ENCODE assay signal across 10 cellular contexts in the genomic region with DNA sequence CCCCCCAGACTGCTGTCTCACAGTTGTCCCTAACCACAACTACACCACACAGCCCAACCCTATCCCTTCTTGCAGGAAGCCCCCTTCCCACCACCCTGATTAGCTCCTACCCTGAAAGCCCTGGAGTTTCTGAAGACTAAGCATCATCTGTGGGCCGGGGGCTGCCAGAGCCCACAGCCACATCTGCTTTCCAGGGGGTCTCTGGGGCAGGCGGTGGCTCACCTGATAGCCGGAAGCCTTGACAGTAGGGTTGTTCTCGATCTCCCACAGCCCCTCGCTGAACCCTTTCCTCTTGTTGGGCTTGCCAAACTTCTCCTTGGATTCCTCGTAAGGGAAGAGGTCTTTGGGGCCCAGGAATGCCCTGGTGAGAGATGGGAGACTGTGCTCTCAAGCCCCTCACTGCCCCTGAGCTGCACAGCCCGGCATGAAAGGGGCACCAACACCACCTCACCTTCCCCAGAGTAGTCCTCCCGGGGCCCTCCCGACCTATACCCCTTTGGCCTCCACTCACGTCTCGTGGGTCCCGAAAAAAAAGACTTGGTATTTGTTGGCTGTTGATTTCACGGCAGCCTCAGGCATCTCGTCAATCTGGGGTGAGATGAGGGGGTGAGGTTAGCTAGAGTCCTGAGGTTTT. TPM values are rescaled to one million over a fixed set of nuclear protein-coding genes. Genes with fewer than 3 reads are reported as not detected.
DNase-seq lines count a peak whose midpoint lies in the region; ATAC-seq and TF ChIP-seq lines count a peak whose summit lies in the region.
"Had no signal": no experiment of that assay in that cellular context is flagged by ENCODE, and none has a peak within 500 bp of the region (broad histone marks: within the 10 kb centered on the region; RNA-seq: fewer than 3 reads in every experiment).

No MANE protein-coding gene starts in this region.

- no peak overlapping the region for H3K4me3 Mint-ChIP-seq in activated naive CD8-positive, alpha-beta T cell treated with anti-CD3 and anti-CD28 coated beads for 36 hours
- no peak overlapping the region for H3K4me3 Mint-ChIP-seq in mesothelial cell of epicardium

- no peaks in the 10 kb centered on the region for H3K27me3 Mint-ChIP-seq in activated naive CD8-positive, alpha-beta T cell treated with anti-CD3 and anti-CD28 coated beads for 36 hours
- H3K27me3 Mint-ChIP-seq in mesothelial cell of epicardium (ENCODE audit: low read depth): no peaks in the 10 kb centered on the region

- peak overlapping the region; percentile 60 for H3K27ac Mint-ChIP-seq in activated naive CD8-positive, alpha-beta T cell treated with anti-CD3 and anti-CD28 coated beads for 36 hours
- peak overlapping the region; percentile 100 for H3K27ac Mint-ChIP-seq in mesothelial cell of epicardium

- TF ChIP-seq POLR2A in transverse colon (IDR thresholded peaks at IDR 0.05): no peak

- DNase-seq in Right ventricle myocardium superior (peak; percentile 33), cardiac septum (ENCODE audit: low spot score) (no peak), mesothelial cell of epicardium (ENCODE audit: low spot score in 2 of 2, unreplicated experiment in 2 of 2) (no peak), transverse colon (no peak), iPS-NIHi11 (ENCODE audit: low spot score) (no peak), midbrain (lab: John Stamatoyannopoulos, UW) (no peak), NCI-H2227 (lab: John Stamatoyannopoulos, UW; ENCODE audit: unreplicated experiment) (no peak)
- DNase-seq in activated naive CD8-positive, alpha-beta T cell treated with anti-CD3 and anti-CD28 coated beads for 36 hours: no peak
- DNase-seq: activated CD4-positive, alpha-beta T cell treated with anti-CD3 and anti-CD28 coated beads for 1 hour; brain microvascular endothelial cell had no signal

- TF ChIP-seq CTCF in mesothelial cell of epicardium (IDR thresholded peaks at IDR 0.05; ENCODE audit: unreplicated experiment) (no peak), transverse colon (IDR thresholded peaks at IDR 0.05) (no peak)

- TF ChIP-seq EP300 in transverse colon (IDR thresholded peaks at IDR 0.05; ENCODE audit: low read depth): no peak

- H3K27ac ChIP-seq in transverse colon: peak overlapping the region in 3 of 4 donors; percentile 95 to 99 (median 99)
- H3K27ac ChIP-seq: brain microvascular endothelial cell had no signal

- 87% methylated on average over 14 of the region's 14 CpGs; no CpG with 5 or more reads in 1 of the 2 donors for WGBS in transverse colon (ENCODE audit: low coverage in 1 of 2), 2 donors

- ATAC-seq in Right ventricle myocardium superior (ENCODE audit: poor library complexity): no peak

- H3K36me3 ChIP-seq in transverse colon: peaks cover 0 to 10% (median 4%) of the 10 kb centered on the region in 4 donors

- no peaks in the 10 kb centered on the region for H3K9me3 ChIP-seq in transverse colon

- peaks cover 70% of the 10 kb centered on the region for H3K36me3 Mint-ChIP-seq in activated naive CD8-positive, alpha-beta T cell treated with anti-CD3 and anti-CD28 coated beads for 36 hours
- peaks cover 16% of the 10 kb centered on the region for H3K36me3 Mint-ChIP-seq in mesothelial cell of epicardium

- intact Hi-C loops in Right ventricle myocardium superior (cut with DNase I): no loop called here
- intact Hi-C loops in cardiac septum (cut with DNase I): no loop called here
- intact Hi-C loops in transverse colon (cut with DNase I; ENCODE audit: low total_unique reads): no loop called here

- no peaks in the 10 kb centered on the region for H3K27me3 ChIP-seq in transverse colon
- H3K27me3 ChIP-seq: brain microvascular endothelial cell had no signal

- H3K4me1 Mint-ChIP-seq in activated naive CD8-positive, alpha-beta T cell treated with anti-CD3 and anti-CD28 coated beads for 36 hours: peaks cover 64% of the 10 kb centered on the region
- peaks cover 61% of the 10 kb centered on the region for H3K4me1 Mint-ChIP-seq in mesothelial cell of epicardium

- H3K4me1 ChIP-seq in transverse colon: peaks cover 31 to 59% (median 49%) of the 10 kb centered on the region in 4 donors

- in situ Hi-C loops in transverse colon (cut with MboI; ENCODE audit: low pct_ligation_motif_present in 1 of 4, low pct_unique_long_range_greater_than_20kb in 1 of 4, low sequenced_read_pairs in 3 of 4): no loop called here

- H3K4me3 ChIP-seq in transverse colon: no peak overlapping the region

- no peaks in the 10 kb centered on the region for H3K9me3 Mint-ChIP-seq in activated naive CD8-positive, alpha-beta T cell treated with anti-CD3 and anti-CD28 coated beads for 36 hours
- no peaks in the 10 kb centered on the region for H3K9me3 Mint-ChIP-seq in mesothelial cell of epicardium

RNA-seq across cellular contexts. Expression of gene MRPL24, which starts 4.0 kb away (rescaled TPM):
- total RNA-seq in Right ventricle myocardium superior (99.8 TPM), cardiac septum (66.1 TPM), mesothelial cell of epicardium (35.5 to 40.5 TPM (median 38.4 TPM) in 3 replicates), transverse colon (10 to 100 TPM in 3 of 4 donors, 1 to 10 TPM in 1; 6.8 to 44.9 (median 37.1) TPM)
- total RNA-seq in activated naive CD8-positive, alpha-beta T cell treated with anti-CD3 and anti-CD28 coated beads for 36 hours: 10 to 100 TPM; 85.1 to 94.6 TPM

RNA-seq across cellular contexts. Expression of gene HDGF, which starts 6.6 kb away (rescaled TPM):
- total RNA-seq in Right ventricle myocardium superior (185 TPM), cardiac septum (131 TPM), mesothelial cell of epicardium (176 to 183 TPM (median 182 TPM) in 3 replicates), transverse colon (100 to 1,000 TPM; 150 to 204 (median 179) TPM)
- 100 to 1,000 TPM; 271 to 274 TPM for total RNA-seq in activated naive CD8-positive, alpha-beta T cell treated with anti-CD3 and anti-CD28 coated beads for 36 hours

RNA-seq across cellular contexts. Expression of gene ISG20L2, which starts 16.3 kb away (rescaled TPM):
- total RNA-seq in Right ventricle myocardium superior (12.3 TPM), cardiac septum (12.4 TPM), mesothelial cell of epicardium (37.3 to 41.9 TPM (median 39.3 TPM) in 3 replicates), transverse colon (10 to 100 TPM; 25.8 to 61.7 (median 33.1) TPM)
- total RNA-seq in activated naive CD8-positive, alpha-beta T cell treated with anti-CD3 and anti-CD28 coated beads for 36 hours: 10 to 100 TPM; 74.9 to 77.4 TPM

RNA-seq across cellular contexts. Expression of gene METTL25B, which starts 16.6 kb away (rescaled TPM):
- total RNA-seq in Right ventricle myocardium superior (14.4 TPM), cardiac septum (14.7 TPM), mesothelial cell of epicardium (36.9 to 39.2 TPM (median 39.0 TPM) in 3 replicates), transverse colon (10 to 100 TPM; 37.4 to 40.8 (median 39.0) TPM)
- 10 to 100 TPM; 24.4 to 24.9 TPM for total RNA-seq in activated naive CD8-positive, alpha-beta T cell treated with anti-CD3 and anti-CD28 coated beads for 36 hours

RNA-seq across cellular contexts. Expression of gene PRCC, which starts 22.4 kb away (rescaled TPM):
- total RNA-seq in Right ventricle myocardium superior: 39.4 TPM
- total RNA-seq in cardiac septum: 44.5 TPM
- 10 to 100 TPM; 91.8 to 96.0 TPM for total RNA-seq in activated naive CD8-positive, alpha-beta T cell treated with anti-CD3 and anti-CD28 coated beads for 36 hours
- total RNA-seq in mesothelial cell of epicardium: 78.4 to 93.9 TPM (median 93.7 TPM) in 3 replicates
- total RNA-seq in transverse colon: 10 to 100 TPM; 15.1 to 69.9 (median 39.4) TPM
